In genomic region chr12:50933459-50934124, GRCh38 we compare ENCODE assay signal across 11 cellular contexts. TPM values are rescaled to one million over a fixed set of nuclear protein-coding genes. Genes with fewer than 3 reads are reported as not detected.
DNase-seq lines count a peak whose midpoint lies in the region; ATAC-seq and TF ChIP-seq lines count a peak whose summit lies in the region.
"Had no signal": no experiment of that assay in that cellular context is flagged by ENCODE, and none has a peak within 500 bp of the region (broad histone marks: within the 10 kb centered on the region; RNA-seq: fewer than 3 reads in every experiment).

No MANE protein-coding gene starts in this region.

- intact Hi-C loops in heart left ventricle (cut with DNase I) = loop anchor here in 1 of 10 donors (10.0 kb wide), 1 partner anchor 81 kb away; no protein-coding TSS in a partner anchor
- intact Hi-C loops in right cardiac atrium (cut with DNase I) = loop anchor here in 1 of 4 donors (10.0 kb wide), 1 partner anchor 109 kb away; no protein-coding TSS in a partner anchor
- intact Hi-C loops in vagina (cut with DNase I) = no loop called here

- peak overlapping the region in 8 of 12 donors; percentile 1 to 82 (median 62) for H3K27ac ChIP-seq in heart left ventricle
- no peak overlapping the region for H3K27ac ChIP-seq in right cardiac atrium (ENCODE audit: low read length)
- H3K27ac ChIP-seq in coronary artery = peak overlapping the region; percentile 18 to 86
- H3K27ac ChIP-seq in muscle layer of duodenum (ENCODE audit: low read length) = peak overlapping the region; percentile 26
- peak overlapping the region; percentile 76 for H3K27ac ChIP-seq in vagina

- TF ChIP-seq CTCF in heart left ventricle (IDR thresholded peaks at IDR 0.05) = no peak
- TF ChIP-seq CTCF in coronary artery (IDR thresholded peaks at IDR 0.05) = no peak
- no peak for TF ChIP-seq CTCF in vagina (IDR thresholded peaks at IDR 0.05)

- TF ChIP-seq POLR2A in heart left ventricle (IDR thresholded peaks at IDR 0.05) = no peak
- no peak for TF ChIP-seq POLR2A in vagina (IDR thresholded peaks at IDR 0.05)

- peaks cover 0 to 5% (median 0%) of the 10 kb centered on the region in 12 donors for H3K9me3 ChIP-seq in heart left ventricle
- H3K9me3 ChIP-seq in right cardiac atrium (ENCODE audit: control insufficient read depth, low read length) = no peaks in the 10 kb centered on the region
- peaks cover 0 to 9% of the 10 kb centered on the region in 2 donors for H3K9me3 ChIP-seq in muscle layer of duodenum (ENCODE audit: control insufficient read depth in 1 of 2, low read length in 2 of 2)
- H3K9me3 ChIP-seq in vagina = no peaks in the 10 kb centered on the region
- H3K9me3 ChIP-seq: SK-N-SH had no signal

- H3K4me1 ChIP-seq in heart left ventricle (peaks cover 0 to 59% (median 27%) of the 10 kb centered on the region in 12 donors), right cardiac atrium (ENCODE audit: control insufficient read depth, insufficient read depth, low read length) (peaks cover 7% of the 10 kb centered on the region), muscle layer of duodenum (ENCODE audit: control insufficient read depth in 1 of 2, insufficient read depth in 2 of 2, low read length in 2 of 2) (peaks cover 16 to 46% of the 10 kb centered on the region in 2 donors), vagina (peaks cover 71% of the 10 kb centered on the region)

- peak in 2 of 4 donors; percentile 5 to 31 for ATAC-seq in heart left ventricle
- no peak for ATAC-seq in right cardiac atrium
- ATAC-seq in HG03139 (IDR thresholded peaks at IDR 0.05; ENCODE audit: unreplicated experiment) = no peak

- DNase-seq in heart left ventricle (no peak), right cardiac atrium (no peak), coronary artery (ENCODE audit: low spot score) (no peak), vagina (ENCODE audit: extremely low spot score in 2 of 2) (no peak), GF-D8 (lab: John Stamatoyannopoulos, UW) (no peak), HK-2 (ENCODE audit: unreplicated experiment) (no peak)
- DNase-seq: activated CD8-positive, alpha-beta memory T cell treated with anti-CD3 and anti-CD28 coated beads, Interleukin-2, amount 50 U/mL, for 48 hours; NCI-H187; SK-N-SH had no signal

- H3K36me3 ChIP-seq in heart left ventricle (peaks cover 0 to 41% (median 31%) of the 10 kb centered on the region in 9 donors), muscle layer of duodenum (ENCODE audit: control insufficient read depth in 1 of 2, insufficient read depth in 2 of 2, low read length in 2 of 2) (peaks cover 0 to 18% of the 10 kb centered on the region in 2 donors), vagina (peaks cover 0 to 20% of the 10 kb centered on the region in 2 donors)

- no peaks in the 10 kb centered on the region for H3K27me3 ChIP-seq in heart left ventricle
- no peaks in the 10 kb centered on the region for H3K27me3 ChIP-seq in right cardiac atrium (ENCODE audit: control insufficient read depth, insufficient read depth)
- no peaks in the 10 kb centered on the region for H3K27me3 ChIP-seq in muscle layer of duodenum (ENCODE audit: low read depth, low read length)
- H3K27me3 ChIP-seq in vagina = no peaks in the 10 kb centered on the region

- WGBS in heart left ventricle, 4 donors = 94 to 100% (median 95%) methylated on average over 2 of the region's 2 CpGs
- WGBS in right cardiac atrium = 97% methylated on average over 2 of the region's 2 CpGs

- no peak overlapping the region for H3K4me3 ChIP-seq in heart left ventricle
- no peak overlapping the region for H3K4me3 ChIP-seq in right cardiac atrium (ENCODE audit: low read length)
- H3K4me3 ChIP-seq in coronary artery = peak overlapping the region; percentile 49
- no peak overlapping the region for H3K4me3 ChIP-seq in muscle layer of duodenum (ENCODE audit: low read depth in 1 of 2, low read length in 2 of 2)
- no peak overlapping the region for H3K4me3 ChIP-seq in vagina

RNA-seq across cellular contexts. Expression of gene HIGD1C, which starts 18.8 kb away (rescaled TPM):
- total RNA-seq in heart left ventricle (not detected), right cardiac atrium (not detected), vagina (not detected)
- polyA plus RNA-seq in heart left ventricle (not detected), right cardiac atrium (not detected)
- polyA plus RNA-seq: SK-N-SH had no signal
